ENCODE assay signal across 8 cellular contexts in the genomic region with DNA sequence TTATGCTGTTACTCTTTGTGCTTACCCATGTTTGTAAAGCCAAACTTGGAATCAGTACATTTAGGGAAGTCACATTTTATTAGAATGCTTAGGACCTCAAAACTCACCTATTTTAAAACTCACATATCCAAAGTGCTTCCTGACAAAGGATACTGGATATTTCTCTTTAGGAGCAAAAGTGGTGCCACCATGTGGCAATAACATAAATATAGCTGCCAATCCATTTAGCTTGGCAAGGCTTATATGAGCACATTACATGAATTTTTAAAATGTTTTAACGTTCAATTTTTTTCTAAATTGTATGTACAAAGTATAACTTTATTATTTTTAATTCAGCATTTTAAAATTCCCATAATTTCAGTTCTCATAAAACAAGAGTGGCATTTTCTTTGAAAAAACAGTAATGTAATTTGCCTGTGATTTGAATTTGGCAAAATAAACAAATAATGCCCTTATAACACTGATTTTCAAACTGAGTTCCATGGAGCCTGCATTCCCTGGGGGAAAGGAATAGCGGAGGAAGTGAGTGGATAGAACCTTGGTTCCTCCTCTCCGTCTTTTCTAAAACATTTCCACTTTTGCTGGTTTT.
DNase-seq lines count a peak whose midpoint lies in the region; ATAC-seq and TF ChIP-seq lines count a peak whose summit lies in the region.

No MANE protein-coding gene starts in this region.

- TF ChIP-seq CTCF in osteocyte (IDR thresholded peaks at IDR 0.05), result peak; percentile 79

- H3K27me3 Mint-ChIP-seq in osteocyte (ENCODE audit: unreplicated experiment), result no peaks in the 10 kb centered on the region
- H3K27me3 Mint-ChIP-seq in activated T-helper 17 cell treated with anti-CD3 and anti-CD28 coated beads, Interleukin-2, amount 50 U/mL, for 72 hours, result no peaks in the 10 kb centered on the region

- no peak for ATAC-seq in activated T-helper 17 cell treated with anti-CD3 and anti-CD28 coated beads, Interleukin-2, amount 50 U/mL, for 72 hours (replicated peaks)

- no peaks in the 10 kb centered on the region for H3K9me3 Mint-ChIP-seq in osteocyte (ENCODE audit: unreplicated experiment)
- H3K9me3 Mint-ChIP-seq in activated T-helper 17 cell treated with anti-CD3 and anti-CD28 coated beads, Interleukin-2, amount 50 U/mL, for 72 hours, result no peaks in the 10 kb centered on the region

- no peak overlapping the region for H3K27ac Mint-ChIP-seq in osteocyte (ENCODE audit: unreplicated experiment)
- no peak overlapping the region for H3K27ac Mint-ChIP-seq in activated T-helper 17 cell treated with anti-CD3 and anti-CD28 coated beads, Interleukin-2, amount 50 U/mL, for 72 hours

- H3K36me3 Mint-ChIP-seq in osteocyte (ENCODE audit: unreplicated experiment), result no peaks in the 10 kb centered on the region
- no peaks in the 10 kb centered on the region for H3K36me3 Mint-ChIP-seq in activated T-helper 17 cell treated with anti-CD3 and anti-CD28 coated beads, Interleukin-2, amount 50 U/mL, for 72 hours (ENCODE audit: low read depth)

- no peak overlapping the region for H3K4me3 Mint-ChIP-seq in osteocyte (ENCODE audit: unreplicated experiment)
- H3K4me3 Mint-ChIP-seq in activated T-helper 17 cell treated with anti-CD3 and anti-CD28 coated beads, Interleukin-2, amount 50 U/mL, for 72 hours, result no peak overlapping the region

- DNase-seq in NCI-H1417 (lab: John Stamatoyannopoulos, UW) (peak; percentile 43 to 78 (median 57)), NCI-H1417 treated with DMSO at 0.1 percent for 48 hours (lab: John Stamatoyannopoulos, UW) (no peak), NCI-H226 (peak; percentile 51), dermis microvascular lymphatic vessel endothelial cell (ENCODE audit: low read depth in 2 of 2) (peak; percentile 67 to 73), osteocyte (ENCODE audit: extremely low spot score, unreplicated experiment) (no peak), D341Med (ENCODE audit: low spot score) (no peak), cerebellar nuclear complex (lab: John Stamatoyannopoulos, UW) (no peak)

- H3K4me1 Mint-ChIP-seq in osteocyte (ENCODE audit: unreplicated experiment), result no peaks in the 10 kb centered on the region
- no peaks in the 10 kb centered on the region for H3K4me1 Mint-ChIP-seq in activated T-helper 17 cell treated with anti-CD3 and anti-CD28 coated beads, Interleukin-2, amount 50 U/mL, for 72 hours

Comparison
In these comparisons a context has a peak if more than half of its experiments do, and no peak if none do; other contexts are left out.
1. DNase-seq: peak in NCI-H1417 (3 of 3), NCI-H226 (single experiment) and dermis microvascular lymphatic vessel endothelial cell (2 of 2); none in NCI-H1417 treated with DMSO at 0.1 percent for 48 hours (single experiment), osteocyte (single experiment), D341Med (single experiment) and cerebellar nuclear complex (0 of 2).